ENCODE assay signal across 1 cellular context in genomic region chr15:69119016-69119415, GRCh38.
TF ChIP-seq lines count a peak whose summit lies in the region.

No MANE protein-coding gene starts in this region.

TF ChIP-seq in GM23338, 12 proteins besides CTCF, POLR2A, EP300 and RAD21 (continued from another document):
- TF ChIP-seq REST (IDR thresholded peaks at IDR 0.05; ENCODE audit: unreplicated experiment) (no peak), ZNF331 (CRISPR knock-in tag; IDR thresholded peaks at IDR 0.05; ENCODE audit: low read depth) (no peak), EZH2phosphoT487 (IDR thresholded peaks at IDR 0.05; ENCODE audit: unreplicated experiment) (no peak), ETS1 (IDR thresholded peaks at IDR 0.05) (no peak), EZH2 (IDR thresholded peaks at IDR 0.05; ENCODE audit: low read depth, unreplicated experiment) (no peak), POLR2AphosphoS5 (IDR thresholded peaks at IDR 0.05; ENCODE audit: low read depth) (no peak), NANOG (IDR thresholded peaks at IDR 0.05; ENCODE audit: borderline replicate concordance) (no peak), ZNF462 (CRISPR knock-in tag; IDR thresholded peaks at IDR 0.05) (no peak), JUNB (IDR thresholded peaks at IDR 0.05; ENCODE audit: unreplicated experiment) (no peak)
